ENCODE assay signal across 25 cellular contexts in genomic region chr12:69107541-69107940, GRCh38.
"Had no signal": no experiment of that assay in that cellular context is flagged by ENCODE, and none has a peak within 500 bp of the region (broad histone marks: within the 10 kb centered on the region; RNA-seq: fewer than 3 reads in every experiment).

No MANE protein-coding gene starts in this region.

- FAIRE-seq: bronchial epithelial cell, endometrium had no signal

- H3K4me3 ChIP-seq: coronary artery, gastroesophageal sphincter, lung, testis had no signal

- H3K27me3 Mint-ChIP-seq: activated CD4-positive, alpha-beta memory T cell treated with anti-CD3 and anti-CD28 coated beads for 36 hours; activated naive CD8-positive, alpha-beta T cell treated with anti-CD3 and anti-CD28 coated beads for 36 hours; progenitor cell of endocrine pancreas; T-helper 17 cell; type B pancreatic cell had no signal

- H3K9me3 Mint-ChIP-seq: activated B cell treated with CpG ODN at 0.5 μM for 24 hours; activated CD4-positive, alpha-beta memory T cell treated with anti-CD3 and anti-CD28 coated beads for 36 hours; activated naive CD8-positive, alpha-beta T cell treated with anti-CD3 and anti-CD28 coated beads for 36 hours; naive thymus-derived CD8-positive, alpha-beta T cell; stimulated activated naive B cell treated with anti-CD40 and anti-IgM and Interleukin-4, amounts not matched to agents 10 μg/mL and 1 μg/mL and 100 μg/mL, for 72 hours; type B pancreatic cell had no signal

- DNase-seq: activated B cell treated with CpG ODN at 0.5 μM for 24 hours; activated CD4-positive, alpha-beta memory T cell treated with anti-CD3 and anti-CD28 coated beads for 36 hours; activated CD4-positive, alpha-beta T cell treated with anti-CD3 and anti-CD28 coated beads for 4 hours; activated naive CD4-positive, alpha-beta T cell treated with Interleukin-2 at 50 U/mL for 16 hours; activated naive CD8-positive, alpha-beta T cell treated with anti-CD3 and anti-CD28 coated beads for 36 hours; activated T-cell treated with anti-CD3 and anti-CD28 coated beads, Interleukin-2, amount 50 U/mL, for 48 hours; amniotic stem cell; head of caudate nucleus; islet precursor cell; left cardiac atrium; naive thymus-derived CD8-positive, alpha-beta T cell; retina; stimulated activated CD4-positive, alpha-beta T cell treated with anti-CD3 and anti-CD28 coated beads, Interleukin-2, amount 100 ng/mL, for 48 hours; stimulated activated CD8-positive, alpha-beta memory T cell treated with anti-CD3 and anti-CD28 coated beads, Interleukin-4, amount 100 ng/mL, for 48 hours; stimulated activated naive B cell treated with anti-CD40 and anti-IgM and Interleukin-4, amounts not matched to agents 10 μg/mL and 1 μg/mL and 100 μg/mL, for 72 hours; SW 1271; T-helper 17 cell; testis had no signal

- H3K27ac Mint-ChIP-seq: activated B cell treated with CpG ODN at 0.5 μM for 24 hours; activated CD4-positive, alpha-beta memory T cell treated with anti-CD3 and anti-CD28 coated beads for 36 hours; activated naive CD8-positive, alpha-beta T cell treated with anti-CD3 and anti-CD28 coated beads for 36 hours; naive thymus-derived CD8-positive, alpha-beta T cell; progenitor cell of endocrine pancreas; stimulated activated naive B cell treated with anti-CD40 and anti-IgM and Interleukin-4, amounts not matched to agents 10 μg/mL and 1 μg/mL and 100 μg/mL, for 72 hours; type B pancreatic cell had no signal

- H3K27ac ChIP-seq: coronary artery had no signal

- H3K9me3 ChIP-seq: gastroesophageal sphincter, testis had no signal

- H3K36me3 ChIP-seq: gastroesophageal sphincter had no signal

- H3K27me3 ChIP-seq: gastroesophageal sphincter, testis had no signal

- ATAC-seq: gastroesophageal sphincter; naive thymus-derived CD8-positive, alpha-beta T cell; stimulated activated naive B cell treated with anti-CD40 and anti-IgM and Interleukin-4, amounts not matched to agents 10 μg/mL and 1 μg/mL and 100 μg/mL, for 72 hours; T-helper 17 cell had no signal

- H3K4me3 Mint-ChIP-seq: activated B cell treated with CpG ODN at 0.5 μM for 24 hours; activated CD4-positive, alpha-beta memory T cell treated with anti-CD3 and anti-CD28 coated beads for 36 hours; activated naive CD8-positive, alpha-beta T cell treated with anti-CD3 and anti-CD28 coated beads for 36 hours; naive thymus-derived CD8-positive, alpha-beta T cell; stimulated activated naive B cell treated with anti-CD40 and anti-IgM and Interleukin-4, amounts not matched to agents 10 μg/mL and 1 μg/mL and 100 μg/mL, for 72 hours; T-helper 17 cell; type B pancreatic cell had no signal
